ENCODE assay signal across 11 cellular contexts in genomic region chr6:148776321-148776966, GRCh38. TPM values are rescaled to one million over a fixed set of nuclear protein-coding genes. Genes with fewer than 3 reads are reported as not detected.
DNase-seq lines count a peak whose midpoint lies in the region; ATAC-seq and TF ChIP-seq lines count a peak whose summit lies in the region.
"Had no signal": no experiment of that assay in that cellular context is flagged by ENCODE, and none has a peak within 500 bp of the region (broad histone marks: within the 10 kb centered on the region; RNA-seq: fewer than 3 reads in every experiment).

No MANE protein-coding gene starts in this region.

- H3K36me3 Mint-ChIP-seq in activated naive CD8-positive, alpha-beta T cell treated with anti-CD3 and anti-CD28 coated beads, Interleukin-2, amount 50 U/mL, for 24 hours (ENCODE audit: low read depth): no peaks in the 10 kb centered on the region

- H4K20me1 ChIP-seq in fibroblast of lung (ENCODE audit: control insufficient read depth, extremely low read depth, insufficient read depth, low read length): no peaks in the 10 kb centered on the region

- H3K27ac ChIP-seq in RWPE2 (ENCODE audit: poor library complexity, severe bottlenecking) (peak overlapping the region; percentile 24), fibroblast of lung (ENCODE audit: insufficient read depth, low read length) (peak overlapping the region; percentile 30)

- no peak overlapping the region for H2AFZ ChIP-seq in fibroblast of lung (ENCODE audit: low read length)

- H3K36me3 ChIP-seq in RWPE2 (ENCODE audit: low read depth) (no peaks in the 10 kb centered on the region), fibroblast of lung (ENCODE audit: control insufficient read depth, insufficient read depth, low read length) (no peaks in the 10 kb centered on the region)

- H3K27ac Mint-ChIP-seq in activated naive CD8-positive, alpha-beta T cell treated with anti-CD3 and anti-CD28 coated beads, Interleukin-2, amount 50 U/mL, for 24 hours: no peak overlapping the region

- H3K27me3 Mint-ChIP-seq in activated naive CD8-positive, alpha-beta T cell treated with anti-CD3 and anti-CD28 coated beads, Interleukin-2, amount 50 U/mL, for 24 hours: peaks cover 2% of the 10 kb centered on the region

- H3K4me1 ChIP-seq in RWPE2 (ENCODE audit: insufficient read depth, poor library complexity, severe bottlenecking) (peaks cover 10% of the 10 kb centered on the region), fibroblast of lung (ENCODE audit: control insufficient read depth, extremely low read depth, insufficient read depth, low read length) (no peaks in the 10 kb centered on the region)

- no peaks in the 10 kb centered on the region for H3K9me3 Mint-ChIP-seq in activated naive CD8-positive, alpha-beta T cell treated with anti-CD3 and anti-CD28 coated beads, Interleukin-2, amount 50 U/mL, for 24 hours

- H3K27me3 ChIP-seq in RWPE2 (ENCODE audit: insufficient read depth, poor library complexity, severe bottlenecking) (no peaks in the 10 kb centered on the region), fibroblast of lung (ENCODE audit: control insufficient read depth, insufficient read depth, low read length) (no peaks in the 10 kb centered on the region)

- no peak overlapping the region for H3K4me3 Mint-ChIP-seq in activated naive CD8-positive, alpha-beta T cell treated with anti-CD3 and anti-CD28 coated beads, Interleukin-2, amount 50 U/mL, for 24 hours

- TF ChIP-seq CTCF in RWPE2 (IDR thresholded peaks at IDR 0.05; ENCODE audit: poor library complexity, severe bottlenecking) (no peak), fibroblast of lung (conservative IDR thresholded peaks at IDR 0.05 in 1 of 2, IDR thresholded peaks at IDR 0.05 in 1 of 2; ENCODE audit: low read depth in 1 of 2, low read length in 2 of 2) (no peak)

- H3K9ac ChIP-seq in fibroblast of lung (ENCODE audit: insufficient read depth, low read length): no peak overlapping the region

- no peaks in the 10 kb centered on the region for H3K79me2 ChIP-seq in fibroblast of lung (ENCODE audit: control insufficient read depth, insufficient read depth, low read length)

- H3K4me2 ChIP-seq in fibroblast of lung (ENCODE audit: extremely low read depth, insufficient read depth, low read length): peak overlapping the region; percentile 64

- no peaks in the 10 kb centered on the region for H3K9me3 ChIP-seq in RWPE2 (ENCODE audit: severe bottlenecking)
- no peaks in the 10 kb centered on the region for H3K9me3 ChIP-seq in fibroblast of lung (ENCODE audit: control insufficient read depth, insufficient read depth, low read depth, low read length)

- H3K4me1 Mint-ChIP-seq in activated naive CD8-positive, alpha-beta T cell treated with anti-CD3 and anti-CD28 coated beads, Interleukin-2, amount 50 U/mL, for 24 hours: peaks cover 17% of the 10 kb centered on the region

- peak; percentile 99 for ATAC-seq in RWPE2 (ENCODE audit: low read depth)
- ATAC-seq in sciatic nerve: peak; percentile 70
- ATAC-seq in GM21786 (IDR thresholded peaks at IDR 0.05; ENCODE audit: unreplicated experiment): no peak
- no peak for ATAC-seq in activated naive CD8-positive, alpha-beta T cell treated with anti-CD3 and anti-CD28 coated beads, Interleukin-2, amount 50 U/mL, for 24 hours

- H3K4me3 ChIP-seq in RWPE2 (ENCODE audit: severe bottlenecking) (no peak overlapping the region), fibroblast of lung (replicated peaks in 1 of 4; ENCODE audit: control extremely low read depth in 1 of 4, insufficient read depth in 1 of 4, low read depth in 3 of 4, low read length in 4 of 4) (peak overlapping the region in 3 of 4 experiments; percentile 2 to 50 (median 25))

- peak; percentile 89 for DNase-seq in ELR (ENCODE audit: low read depth)
- no peak for DNase-seq in RWPE2 (ENCODE audit: low spot score)
- peak; percentile 86 to 87 for DNase-seq in fibroblast of lung (ENCODE audit: low read depth in 2 of 2)
- no peak for DNase-seq in sciatic nerve (ENCODE audit: low spot score)
- DNase-seq in 8988T: no peak
- no peak for DNase-seq in AML-193 (lab: John Stamatoyannopoulos, UW)
- DNase-seq in activated naive CD8-positive, alpha-beta T cell treated with anti-CD3 and anti-CD28 coated beads, Interleukin-2, amount 50 U/mL, for 24 hours: no peak
- DNase-seq: DMS79 treated with DMSO at 0.1 percent for 48 hours, Kasumi-1, substantia nigra had no signal

- intact Hi-C loops in sciatic nerve (cut with DNase I): no loop called here

RNA-seq across cellular contexts. Expression of gene UST, which starts 29.6 kb away (rescaled TPM):
- 19.5 and 20.0 TPM in 2 replicates for total RNA-seq in fibroblast of lung
- polyA plus RNA-seq in fibroblast of lung: 6.8 and 9.7 TPM in 2 replicates
- polyA plus RNA-seq in fibroblast of lung (2012): 6.2 and 7.6 TPM in 2 replicates
- 3.1 and 12.2 TPM in 2 replicates for polyA minus RNA-seq in fibroblast of lung (ENCODE audit: low replicate concordance)
- 33.1 TPM for total RNA-seq in sciatic nerve

Comparison
In these comparisons a context has a peak if more than half of its experiments do, and no peak if none do; other contexts are left out.
1. DNase-seq: peak in ELR (single experiment) and fibroblast of lung (2 of 2); none in RWPE2 (single experiment), sciatic nerve (single experiment), 8988T (single experiment), AML-193 (0 of 2) and activated naive CD8-positive, alpha-beta T cell treated with anti-CD3 and anti-CD28 coated beads, Interleukin-2, amount 50 U/mL, for 24 hours (single experiment).
2. ATAC-seq: peak in RWPE2 (single experiment) and sciatic nerve (single experiment); none in GM21786 (single experiment) and activated naive CD8-positive, alpha-beta T cell treated with anti-CD3 and anti-CD28 coated beads, Interleukin-2, amount 50 U/mL, for 24 hours (single experiment).